ENCODE assay signal across 1 cellular context in the genomic region with DNA sequence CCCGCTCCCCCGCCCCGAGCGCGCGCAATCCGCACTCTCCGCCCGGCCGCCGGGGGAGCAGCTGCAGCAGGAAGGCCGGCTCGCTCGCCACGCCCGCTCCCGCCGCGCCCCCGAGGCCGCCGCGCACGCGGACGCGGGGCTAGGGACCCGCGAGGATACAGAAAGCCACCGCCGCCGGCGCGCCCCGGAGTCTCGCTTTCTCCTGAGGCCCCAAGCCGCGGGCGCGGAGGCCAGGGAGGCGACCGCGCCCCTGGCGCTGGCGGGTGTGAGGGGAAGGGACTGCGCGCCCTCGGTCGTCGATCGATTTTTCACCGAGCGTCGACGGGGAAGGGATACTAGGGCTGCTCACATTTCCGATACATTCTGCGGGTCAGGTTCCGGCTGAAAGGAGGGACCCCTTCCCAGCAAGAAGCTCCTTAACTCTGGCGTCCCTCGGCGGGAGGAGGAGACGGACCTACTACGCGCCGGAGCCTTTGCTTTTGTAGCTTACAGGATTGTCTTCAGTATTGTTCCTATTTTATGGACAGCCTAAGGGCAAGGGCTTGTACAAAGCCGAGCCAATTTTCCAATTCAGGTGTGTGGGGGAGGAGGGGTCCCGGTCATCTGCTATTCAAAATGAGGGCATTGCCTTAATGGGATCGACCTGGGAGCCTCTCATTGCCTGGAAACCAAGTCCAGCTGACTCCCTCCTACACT.
TF ChIP-seq lines count a peak whose summit lies in the region.

No MANE protein-coding gene starts in this region.

TF ChIP-seq in K562, 482 proteins besides CTCF, POLR2A, EP300 and RAD21 (continued from another document and continues in another):
- TF ChIP-seq, protein P1, sequence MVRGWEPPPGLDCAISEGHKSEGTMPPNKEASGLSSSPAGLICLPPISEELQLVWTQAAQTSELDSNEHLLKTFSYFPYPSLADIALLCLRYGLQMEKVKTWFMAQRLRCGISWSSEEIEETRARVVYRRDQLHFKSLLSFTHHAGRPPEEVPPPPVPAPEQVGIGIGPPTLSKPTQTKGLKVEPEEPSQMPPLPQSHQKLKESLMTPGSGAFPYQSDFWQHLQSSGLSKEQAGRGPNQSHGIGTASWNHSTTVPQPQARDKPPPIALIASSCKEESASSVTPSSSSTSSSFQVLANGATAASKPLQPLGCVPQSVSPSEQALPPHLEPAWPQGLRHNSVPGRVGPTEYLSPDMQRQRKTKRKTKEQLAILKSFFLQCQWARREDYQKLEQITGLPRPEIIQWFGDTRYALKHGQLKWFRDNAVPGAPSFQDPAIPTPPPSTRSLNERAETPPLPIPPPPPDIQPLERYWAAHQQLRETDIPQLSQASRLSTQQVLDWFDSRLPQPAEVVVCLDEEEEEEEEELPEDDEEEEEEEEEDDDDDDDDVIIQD (CRISPR knock-in tag; IDR thresholded peaks at IDR 0.05): no peak
- TF ChIP-seq ZNF695 (CRISPR knock-in tag; IDR thresholded peaks at IDR 0.05) (no peak), ELF1 (tag; IDR thresholded peaks at IDR 0.05) (0 out of 2 replicates have a peak, but pooled peaks have one; percentile 19), ESRRB (CRISPR knock-in tag; IDR thresholded peaks at IDR 0.05; ENCODE audit: borderline replicate concordance) (no peak), ZNF140 (CRISPR knock-in tag; IDR thresholded peaks at IDR 0.05) (no peak), POLR3A (IDR thresholded peaks at IDR 0.05; ENCODE audit: borderline replicate concordance, extremely low read depth, insufficient read depth, insufficient read length) (no peak), KLF1 (tag; IDR thresholded peaks at IDR 0.05) (peak; percentile 45; the same call in 1 of the 2 replicates), SAFB2 (IDR thresholded peaks at IDR 0.05; ENCODE audit: borderline replicate concordance, low read depth, low read length, severe bottlenecking) (no peak), ZNF232 (CRISPR knock-in tag; IDR thresholded peaks at IDR 0.05) (no peak), RB1 (IDR thresholded peaks at IDR 0.05; ENCODE audit: low read depth) (peak; percentile 93), ATF7 (IDR thresholded peaks at IDR 0.05) (peak; percentile 71; the same call in 1 of the 2 replicates), TOE1 (IDR thresholded peaks at IDR 0.05; ENCODE audit: borderline replicate concordance) (0 out of 2 replicates have a peak, but pooled peaks have one; percentile 28), TOE1 (CRISPR knock-in tag; IDR thresholded peaks at IDR 0.05; ENCODE audit: borderline replicate concordance, low read depth) (peak; percentile 31; the same call in 1 of the 2 replicates), ZNF584 (CRISPR knock-in tag; IDR thresholded peaks at IDR 0.05; ENCODE audit: low read depth) (peak; percentile 66; the same call in 1 of the 2 replicates), RFX5 (IDR thresholded peaks at IDR 0.05; ENCODE audit: low read depth, low read length) (no peak), GATAD2B (IDR thresholded peaks at IDR 0.05; ENCODE audit: borderline replicate concordance) (peak; percentile 83; the same call in 1 of the 2 replicates), SMAD4 (CRISPR knock-in tag; conservative IDR thresholded peaks at IDR 0.05) (peak; percentile 95), NCOA6 (IDR thresholded peaks at IDR 0.05) (no peak), FOXJ2 (tag; IDR thresholded peaks at IDR 0.05) (no peak), NFE2L1 (tag; IDR thresholded peaks at IDR 0.05; ENCODE audit: borderline replicate concordance, low read depth) (no peak), TCFL5 (CRISPR knock-in tag; conservative IDR thresholded peaks at IDR 0.05) (no peak), SRSF7 (optimal IDR thresholded peaks at IDR 0.05; ENCODE audit: low read depth, low read length) (no peak), NR2C1 (IDR thresholded peaks at IDR 0.05) (no peak), NR2C1 (tag; IDR thresholded peaks at IDR 0.05) (no peak), ZNF707 (CRISPR knock-in tag; conservative IDR thresholded peaks at IDR 0.05) (no peak), PRPF4 (IDR thresholded peaks at IDR 0.05; ENCODE audit: insufficient read depth, low read depth, low read length, poor library complexity, severe bottlenecking) (no peak), SMARCC2 (IDR thresholded peaks at IDR 0.05; ENCODE audit: low read depth) (no peak; the same call in 1 of the 2 replicates), ZNF75A (CRISPR knock-in tag; IDR thresholded peaks at IDR 0.05) (no peak), CBFA2T2 (conservative IDR thresholded peaks at IDR 0.05) (no peak), ADNP (tag; IDR thresholded peaks at IDR 0.05) (no peak)
- TF ChIP-seq, protein P2, sequence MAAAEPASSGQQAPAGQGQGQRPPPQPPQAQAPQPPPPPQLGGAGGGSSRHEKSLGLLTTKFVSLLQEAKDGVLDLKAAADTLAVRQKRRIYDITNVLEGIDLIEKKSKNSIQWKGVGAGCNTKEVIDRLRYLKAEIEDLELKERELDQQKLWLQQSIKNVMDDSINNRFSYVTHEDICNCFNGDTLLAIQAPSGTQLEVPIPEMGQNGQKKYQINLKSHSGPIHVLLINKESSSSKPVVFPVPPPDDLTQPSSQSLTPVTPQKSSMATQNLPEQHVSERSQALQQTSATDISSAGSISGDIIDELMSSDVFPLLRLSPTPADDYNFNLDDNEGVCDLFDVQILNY (CRISPR knock-in tag; IDR thresholded peaks at IDR 0.05): no peak
- TF ChIP-seq, protein P3, sequence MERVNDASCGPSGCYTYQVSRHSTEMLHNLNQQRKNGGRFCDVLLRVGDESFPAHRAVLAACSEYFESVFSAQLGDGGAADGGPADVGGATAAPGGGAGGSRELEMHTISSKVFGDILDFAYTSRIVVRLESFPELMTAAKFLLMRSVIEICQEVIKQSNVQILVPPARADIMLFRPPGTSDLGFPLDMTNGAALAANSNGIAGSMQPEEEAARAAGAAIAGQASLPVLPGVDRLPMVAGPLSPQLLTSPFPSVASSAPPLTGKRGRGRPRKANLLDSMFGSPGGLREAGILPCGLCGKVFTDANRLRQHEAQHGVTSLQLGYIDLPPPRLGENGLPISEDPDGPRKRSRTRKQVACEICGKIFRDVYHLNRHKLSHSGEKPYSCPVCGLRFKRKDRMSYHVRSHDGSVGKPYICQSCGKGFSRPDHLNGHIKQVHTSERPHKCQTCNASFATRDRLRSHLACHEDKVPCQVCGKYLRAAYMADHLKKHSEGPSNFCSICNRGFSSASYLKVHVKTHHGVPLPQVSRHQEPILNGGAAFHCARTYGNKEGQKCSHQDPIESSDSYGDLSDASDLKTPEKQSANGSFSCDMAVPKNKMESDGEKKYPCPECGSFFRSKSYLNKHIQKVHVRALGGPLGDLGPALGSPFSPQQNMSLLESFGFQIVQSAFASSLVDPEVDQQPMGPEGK (CRISPR knock-in tag; IDR thresholded peaks at IDR 0.05; ENCODE audit: borderline replicate concordance): no peak
- TF ChIP-seq, protein P4, sequence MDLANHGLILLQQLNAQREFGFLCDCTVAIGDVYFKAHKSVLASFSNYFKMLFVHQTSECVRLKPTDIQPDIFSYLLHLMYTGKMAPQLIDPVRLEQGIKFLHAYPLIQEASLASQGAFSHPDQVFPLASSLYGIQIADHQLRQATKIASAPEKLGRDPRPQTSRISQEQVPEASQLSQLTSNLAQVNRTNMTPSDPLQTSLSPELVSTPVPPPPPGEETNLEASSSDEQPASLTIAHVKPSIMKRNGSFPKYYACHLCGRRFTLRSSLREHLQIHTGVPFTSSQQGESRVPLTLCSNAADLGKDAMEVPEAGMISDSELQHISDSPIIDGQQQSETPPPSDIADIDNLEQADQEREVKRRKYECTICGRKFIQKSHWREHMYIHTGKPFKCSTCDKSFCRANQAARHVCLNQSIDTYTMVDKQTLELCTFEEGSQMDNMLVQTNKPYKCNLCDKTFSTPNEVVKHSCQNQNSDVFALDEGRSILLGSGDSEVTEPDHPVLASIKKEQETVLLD (IDR thresholded peaks at IDR 0.05): no peak
- TF ChIP-seq, protein P5, sequence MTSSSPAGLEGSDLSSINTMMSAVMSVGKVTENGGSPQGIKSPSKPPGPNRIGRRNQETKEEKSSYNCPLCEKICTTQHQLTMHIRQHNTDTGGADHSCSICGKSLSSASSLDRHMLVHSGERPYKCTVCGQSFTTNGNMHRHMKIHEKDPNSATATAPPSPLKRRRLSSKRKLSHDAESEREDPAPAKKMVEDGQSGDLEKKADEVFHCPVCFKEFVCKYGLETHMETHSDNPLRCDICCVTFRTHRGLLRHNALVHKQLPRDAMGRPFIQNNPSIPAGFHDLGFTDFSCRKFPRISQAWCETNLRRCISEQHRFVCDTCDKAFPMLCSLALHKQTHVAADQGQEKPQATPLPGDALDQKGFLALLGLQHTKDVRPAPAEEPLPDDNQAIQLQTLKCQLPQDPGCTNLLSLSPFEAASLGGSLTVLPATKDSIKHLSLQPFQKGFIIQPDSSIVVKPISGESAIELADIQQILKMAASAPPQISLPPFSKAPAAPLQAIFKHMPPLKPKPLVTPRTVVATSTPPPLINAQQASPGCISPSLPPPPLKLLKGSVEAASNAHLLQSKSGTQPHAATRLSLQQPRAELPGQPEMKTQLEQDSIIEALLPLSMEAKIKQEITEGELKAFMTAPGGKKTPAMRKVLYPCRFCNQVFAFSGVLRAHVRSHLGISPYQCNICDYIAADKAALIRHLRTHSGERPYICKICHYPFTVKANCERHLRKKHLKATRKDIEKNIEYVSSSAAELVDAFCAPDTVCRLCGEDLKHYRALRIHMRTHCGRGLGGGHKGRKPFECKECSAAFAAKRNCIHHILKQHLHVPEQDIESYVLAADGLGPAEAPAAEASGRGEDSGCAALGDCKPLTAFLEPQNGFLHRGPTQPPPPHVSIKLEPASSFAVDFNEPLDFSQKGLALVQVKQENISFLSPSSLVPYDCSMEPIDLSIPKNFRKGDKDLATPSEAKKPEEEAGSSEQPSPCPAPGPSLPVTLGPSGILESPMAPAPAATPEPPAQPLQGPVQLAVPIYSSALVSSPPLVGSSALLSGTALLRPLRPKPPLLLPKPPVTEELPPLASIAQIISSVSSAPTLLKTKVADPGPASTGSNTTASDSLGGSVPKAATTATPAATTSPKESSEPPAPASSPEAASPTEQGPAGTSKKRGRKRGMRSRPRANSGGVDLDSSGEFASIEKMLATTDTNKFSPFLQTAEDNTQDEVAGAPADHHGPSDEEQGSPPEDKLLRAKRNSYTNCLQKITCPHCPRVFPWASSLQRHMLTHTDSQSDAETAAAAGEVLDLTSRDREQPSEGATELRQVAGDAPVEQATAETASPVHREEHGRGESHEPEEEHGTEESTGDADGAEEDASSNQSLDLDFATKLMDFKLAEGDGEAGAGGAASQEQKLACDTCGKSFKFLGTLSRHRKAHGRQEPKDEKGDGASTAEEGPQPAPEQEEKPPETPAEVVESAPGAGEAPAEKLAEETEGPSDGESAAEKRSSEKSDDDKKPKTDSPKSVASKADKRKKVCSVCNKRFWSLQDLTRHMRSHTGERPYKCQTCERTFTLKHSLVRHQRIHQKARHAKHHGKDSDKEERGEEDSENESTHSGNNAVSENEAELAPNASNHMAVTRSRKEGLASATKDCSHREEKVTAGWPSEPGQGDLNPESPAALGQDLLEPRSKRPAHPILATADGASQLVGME (CRISPR knock-in tag; IDR thresholded peaks at IDR 0.05): no peak
- TF ChIP-seq, protein P6, sequence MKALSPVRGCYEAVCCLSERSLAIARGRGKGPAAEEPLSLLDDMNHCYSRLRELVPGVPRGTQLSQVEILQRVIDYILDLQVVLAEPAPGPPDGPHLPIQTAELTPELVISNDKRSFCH (CRISPR knock-in tag; IDR thresholded peaks at IDR 0.05): no peak
- TF ChIP-seq, protein P6 (tag; IDR thresholded peaks at IDR 0.05): peak; percentile 56; the same call in 1 of the 2 replicates
- TF ChIP-seq, protein P7, sequence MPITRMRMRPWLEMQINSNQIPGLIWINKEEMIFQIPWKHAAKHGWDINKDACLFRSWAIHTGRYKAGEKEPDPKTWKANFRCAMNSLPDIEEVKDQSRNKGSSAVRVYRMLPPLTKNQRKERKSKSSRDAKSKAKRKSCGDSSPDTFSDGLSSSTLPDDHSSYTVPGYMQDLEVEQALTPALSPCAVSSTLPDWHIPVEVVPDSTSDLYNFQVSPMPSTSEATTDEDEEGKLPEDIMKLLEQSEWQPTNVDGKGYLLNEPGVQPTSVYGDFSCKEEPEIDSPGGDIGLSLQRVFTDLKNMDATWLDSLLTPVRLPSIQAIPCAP (CRISPR knock-in tag; IDR thresholded peaks at IDR 0.05; ENCODE audit: borderline replicate concordance): no peak
- TF ChIP-seq, protein P8, sequence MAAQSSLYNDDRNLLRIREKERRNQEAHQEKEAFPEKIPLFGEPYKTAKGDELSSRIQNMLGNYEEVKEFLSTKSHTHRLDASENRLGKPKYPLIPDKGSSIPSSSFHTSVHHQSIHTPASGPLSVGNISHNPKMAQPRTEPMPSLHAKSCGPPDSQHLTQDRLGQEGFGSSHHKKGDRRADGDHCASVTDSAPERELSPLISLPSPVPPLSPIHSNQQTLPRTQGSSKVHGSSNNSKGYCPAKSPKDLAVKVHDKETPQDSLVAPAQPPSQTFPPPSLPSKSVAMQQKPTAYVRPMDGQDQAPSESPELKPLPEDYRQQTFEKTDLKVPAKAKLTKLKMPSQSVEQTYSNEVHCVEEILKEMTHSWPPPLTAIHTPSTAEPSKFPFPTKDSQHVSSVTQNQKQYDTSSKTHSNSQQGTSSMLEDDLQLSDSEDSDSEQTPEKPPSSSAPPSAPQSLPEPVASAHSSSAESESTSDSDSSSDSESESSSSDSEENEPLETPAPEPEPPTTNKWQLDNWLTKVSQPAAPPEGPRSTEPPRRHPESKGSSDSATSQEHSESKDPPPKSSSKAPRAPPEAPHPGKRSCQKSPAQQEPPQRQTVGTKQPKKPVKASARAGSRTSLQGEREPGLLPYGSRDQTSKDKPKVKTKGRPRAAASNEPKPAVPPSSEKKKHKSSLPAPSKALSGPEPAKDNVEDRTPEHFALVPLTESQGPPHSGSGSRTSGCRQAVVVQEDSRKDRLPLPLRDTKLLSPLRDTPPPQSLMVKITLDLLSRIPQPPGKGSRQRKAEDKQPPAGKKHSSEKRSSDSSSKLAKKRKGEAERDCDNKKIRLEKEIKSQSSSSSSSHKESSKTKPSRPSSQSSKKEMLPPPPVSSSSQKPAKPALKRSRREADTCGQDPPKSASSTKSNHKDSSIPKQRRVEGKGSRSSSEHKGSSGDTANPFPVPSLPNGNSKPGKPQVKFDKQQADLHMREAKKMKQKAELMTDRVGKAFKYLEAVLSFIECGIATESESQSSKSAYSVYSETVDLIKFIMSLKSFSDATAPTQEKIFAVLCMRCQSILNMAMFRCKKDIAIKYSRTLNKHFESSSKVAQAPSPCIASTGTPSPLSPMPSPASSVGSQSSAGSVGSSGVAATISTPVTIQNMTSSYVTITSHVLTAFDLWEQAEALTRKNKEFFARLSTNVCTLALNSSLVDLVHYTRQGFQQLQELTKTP (IDR thresholded peaks at IDR 0.05; ENCODE audit: low read depth in 1 of 2, partially characterized antibody in 2 of 2): peak in 1 of 2 experiments; percentile 30
- TF ChIP-seq, protein P9, sequence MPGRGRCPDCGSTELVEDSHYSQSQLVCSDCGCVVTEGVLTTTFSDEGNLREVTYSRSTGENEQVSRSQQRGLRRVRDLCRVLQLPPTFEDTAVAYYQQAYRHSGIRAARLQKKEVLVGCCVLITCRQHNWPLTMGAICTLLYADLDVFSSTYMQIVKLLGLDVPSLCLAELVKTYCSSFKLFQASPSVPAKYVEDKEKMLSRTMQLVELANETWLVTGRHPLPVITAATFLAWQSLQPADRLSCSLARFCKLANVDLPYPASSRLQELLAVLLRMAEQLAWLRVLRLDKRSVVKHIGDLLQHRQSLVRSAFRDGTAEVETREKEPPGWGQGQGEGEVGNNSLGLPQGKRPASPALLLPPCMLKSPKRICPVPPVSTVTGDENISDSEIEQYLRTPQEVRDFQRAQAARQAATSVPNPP (IDR thresholded peaks at IDR 0.05; ENCODE audit: borderline replicate concordance, insufficient read depth, insufficient read length): no peak
